In genomic region chr5:180343110-180343845, GRCh38 we compare ENCODE assay signal across 12 cellular contexts. TPM values are rescaled to one million over a fixed set of nuclear protein-coding genes. Genes with fewer than 3 reads are reported as not detected.
DNase-seq lines count a peak whose midpoint lies in the region; ATAC-seq and TF ChIP-seq lines count a peak whose summit lies in the region.
"Had no signal": no experiment of that assay in that cellular context is flagged by ENCODE, and none has a peak within 500 bp of the region (broad histone marks: within the 10 kb centered on the region; RNA-seq: fewer than 3 reads in every experiment).

No MANE protein-coding gene starts in this region.

- no peak for TF ChIP-seq POLR2A in gastroesophageal sphincter (IDR thresholded peaks at IDR 0.05)

- peak overlapping the region in 1 of 4 donors; percentile 43 for H3K27ac ChIP-seq in gastroesophageal sphincter

- no peak for TF ChIP-seq EP300 in gastroesophageal sphincter (IDR thresholded peaks at IDR 0.05)

- H3K36me3 Mint-ChIP-seq in osteocyte (ENCODE audit: unreplicated experiment) = peaks cover 12% of the 10 kb centered on the region

- H3K4me3 Mint-ChIP-seq in osteocyte (ENCODE audit: unreplicated experiment) = peak overlapping the region; percentile 30

- no peaks in the 10 kb centered on the region for H3K9me3 Mint-ChIP-seq in osteocyte (ENCODE audit: unreplicated experiment)

- no peaks in the 10 kb centered on the region for H3K27me3 Mint-ChIP-seq in osteocyte (ENCODE audit: unreplicated experiment)

- ATAC-seq in gastroesophageal sphincter = peak; percentile 32
- no peak for ATAC-seq in SK-N-SH treated with all-trans-retinoic acid at 6 μM for 48 hours
- ATAC-seq in GM21526 (IDR thresholded peaks at IDR 0.05; ENCODE audit: low FRiP score, unreplicated experiment) = no peak
- ATAC-seq: left lobe of liver had no signal

- TF ChIP-seq CTCF in gastroesophageal sphincter (IDR thresholded peaks at IDR 0.05) (no peak), osteocyte (IDR thresholded peaks at IDR 0.05) (no peak), GM13976 (IDR thresholded peaks at IDR 0.05; ENCODE audit: borderline replicate concordance, control extremely low read depth, extremely low read depth, insufficient read depth, missing control alignments) (no peak)

- in situ Hi-C loops in GM13976 (cut with MboI; ENCODE audit: low sequenced_read_pairs, unreplicated experiment) = no loop called here

- H3K27me3 ChIP-seq in gastroesophageal sphincter = no peaks in the 10 kb centered on the region

- peak overlapping the region; percentile 70 for H3K27ac Mint-ChIP-seq in osteocyte (ENCODE audit: unreplicated experiment)

- DNase-seq in EH (ENCODE audit: low read depth) (peak; percentile 56), RPMI7951 (ENCODE audit: low read depth) (peak; percentile 57), osteocyte (ENCODE audit: extremely low spot score, unreplicated experiment) (peak; percentile 85), GM13976 (ENCODE audit: low spot score) (no peak), T-helper 2 cell (no peak)
- DNase-seq: EL; NCI-H146; stimulated activated CD4-positive, alpha-beta T cell treated with anti-CD3 and anti-CD28 coated beads, Interleukin-15, amount 100 ng/mL, for 24 hours had no signal

- H3K4me3 ChIP-seq in gastroesophageal sphincter = no peak overlapping the region

- 8 to 14% methylated on average over 1 to 13 of the region's 19 CpGs for WGBS in gastroesophageal sphincter (ENCODE audit: low coverage in 1 of 2), 2 donors

- peaks cover 0 to 2% of the 10 kb centered on the region in 2 donors for H3K36me3 ChIP-seq in gastroesophageal sphincter

- peaks cover 61% of the 10 kb centered on the region for H3K4me1 Mint-ChIP-seq in osteocyte (ENCODE audit: unreplicated experiment)

- no peaks in the 10 kb centered on the region for H3K9me3 ChIP-seq in gastroesophageal sphincter

- H3K4me1 ChIP-seq in gastroesophageal sphincter = peaks cover 0 to 41% (median 8%) of the 10 kb centered on the region in 3 donors

TF ChIP-seq in SK-N-SH treated with all-trans-retinoic acid at 6 μM for 48 hours, 23 proteins besides CTCF, POLR2A, EP300 and RAD21:
- no peak for TF ChIP-seq ZFP3 (CRISPR knock-in tag; IDR thresholded peaks at IDR 0.05)
- no peak for TF ChIP-seq ARNTL (CRISPR knock-in tag; IDR thresholded peaks at IDR 0.05; ENCODE audit: borderline replicate concordance, low read depth)
- no peak for TF ChIP-seq TSHZ2 (CRISPR knock-in tag; IDR thresholded peaks at IDR 0.05)
- TF ChIP-seq ESRRG (CRISPR knock-in tag; IDR thresholded peaks at IDR 0.05) = no peak
- TF ChIP-seq ZNF565 (CRISPR knock-in tag; conservative IDR thresholded peaks at IDR 0.05; ENCODE audit: low read depth) = no peak
- no peak for TF ChIP-seq ZNF70 (CRISPR knock-in tag; IDR thresholded peaks at IDR 0.05)
- TF ChIP-seq TOX (CRISPR knock-in tag; IDR thresholded peaks at IDR 0.05; ENCODE audit: borderline replicate concordance) = no peak
- no peak for TF ChIP-seq OSR1 (CRISPR knock-in tag; IDR thresholded peaks at IDR 0.05)
- no peak for TF ChIP-seq TCF4 (CRISPR knock-in tag; IDR thresholded peaks at IDR 0.05; ENCODE audit: borderline replicate concordance)
- no peak for TF ChIP-seq CSDC2 (CRISPR knock-in tag; IDR thresholded peaks at IDR 0.05)

RNA-seq across cellular contexts. Expression of gene GFPT2, which starts 9.9 kb away (rescaled TPM):
- 13.9 and 15.8 TPM in 2 replicates for total RNA-seq in RPMI7951 (2014; rRNA removed; shearing (Covaris generic))
- total RNA-seq in gastroesophageal sphincter (10 to 100 TPM; 28.7 to 94.1 (median 34.1) TPM), osteocyte (70.7 and 80.0 TPM in 2 replicates)

RNA-seq across cellular contexts. Expression of gene MAPK9, which starts 51.4 kb away (rescaled TPM):
- 18.0 and 19.0 TPM in 2 replicates for total RNA-seq in RPMI7951 (2014; rRNA removed; shearing (Covaris generic))
- total RNA-seq in gastroesophageal sphincter (10 to 100 TPM; 25.7 to 43.7 (median 35.7) TPM), osteocyte (30.0 and 31.8 TPM in 2 replicates)

Comparison
In these comparisons a context has a peak if more than half of its experiments do, and no peak if none do; other contexts are left out.
1. DNase-seq: peak in EH (single experiment), RPMI7951 (single experiment) and osteocyte (single experiment); none in GM13976 (single experiment) and T-helper 2 cell (0 of 5).